ENCODE assay signal across 1 cellular context in genomic region chr13:61255035-61255796, GRCh38.
TF ChIP-seq lines count a peak whose summit lies in the region.

No MANE protein-coding gene starts in this region.

TF ChIP-seq in HCT116, 20 proteins besides CTCF, POLR2A, EP300 and RAD21 (continued from another document):
- TF ChIP-seq REST (IDR thresholded peaks at IDR 0.05; ENCODE audit: low read depth) (no peak), SRF (IDR thresholded peaks at IDR 0.05; ENCODE audit: low read depth) (no peak), TCF7L2 (IDR thresholded peaks at IDR 0.05; ENCODE audit: borderline replicate concordance, extremely low read depth, insufficient read depth, insufficient read length) (no peak)
